20 cellular contexts compared by ENCODE assay signal in the genomic region with DNA sequence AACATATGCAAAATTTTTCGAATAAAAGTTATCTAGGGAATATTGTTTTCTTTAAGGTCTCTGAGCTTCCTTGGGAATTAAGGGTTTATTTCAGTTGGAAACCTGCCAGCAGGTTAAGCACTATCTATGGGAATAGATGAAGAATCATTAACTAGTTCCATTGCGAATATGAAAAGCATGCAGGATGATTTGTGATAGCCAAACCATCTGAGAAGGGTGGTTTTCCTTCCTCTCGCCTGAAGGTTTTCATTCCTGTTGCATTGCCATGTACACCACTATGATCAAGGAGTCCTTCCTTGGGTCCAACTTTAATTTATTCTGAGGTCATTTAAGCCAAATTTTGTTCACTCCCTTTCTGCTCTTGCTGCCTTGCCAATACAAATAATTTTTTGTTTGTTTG.
"Had no signal": no experiment of that assay in that cellular context is flagged by ENCODE, and none has a peak within 500 bp of the region (broad histone marks: within the 10 kb centered on the region; RNA-seq: fewer than 3 reads in every experiment).

No MANE protein-coding gene starts in this region.

- H3K27ac Mint-ChIP-seq: memory B cell; natural killer cell treated with Interleukin-12 subunit alpha and Interleukin-12 subunit beta and Interleukin-15 and Interleukin-18, amount 100 ng/mL, for 72 hours; progenitor cell of endocrine pancreas; stimulated activated effector memory CD8-positive, alpha-beta T cell treated with anti-CD3 and anti-CD28 coated beads, Interleukin-12 subunit alpha, Interleukin-12 subunit beta, amount 100 ng/mL, for 72 hours; stimulated activated naive CD8-positive, alpha-beta T cell treated with anti-CD3 and anti-CD28 coated beads, Interleukin-15, Interleukin-2, amounts not matched to agents 100 ng/mL and 50 ng/mL, for 24 hours had no signal

- ATAC-seq: left lobe of liver; natural killer cell treated with Interleukin-12 subunit alpha and Interleukin-12 subunit beta and Interleukin-15 and Interleukin-18, amount 100 ng/mL, for 72 hours; stimulated activated effector memory CD8-positive, alpha-beta T cell treated with anti-CD3 and anti-CD28 coated beads, Interleukin-12 subunit alpha, Interleukin-12 subunit beta, amount 100 ng/mL, for 72 hours; upper lobe of right lung had no signal

- H3K4me3 Mint-ChIP-seq: memory B cell; natural killer cell treated with Interleukin-12 subunit alpha and Interleukin-12 subunit beta and Interleukin-15 and Interleukin-18, amount 100 ng/mL, for 72 hours; stimulated activated effector memory CD8-positive, alpha-beta T cell treated with anti-CD3 and anti-CD28 coated beads, Interleukin-12 subunit alpha, Interleukin-12 subunit beta, amount 100 ng/mL, for 72 hours; stimulated activated naive CD8-positive, alpha-beta T cell treated with anti-CD3 and anti-CD28 coated beads, Interleukin-15, Interleukin-2, amounts not matched to agents 100 ng/mL and 50 ng/mL, for 24 hours had no signal

- H3K36me3 ChIP-seq: esophagus squamous epithelium, pancreas, tibial artery, upper lobe of right lung, vagina had no signal

- H3K27me3 ChIP-seq: esophagus squamous epithelium, pancreas, upper lobe of right lung, vagina had no signal

- H3K4me1 ChIP-seq: esophagus squamous epithelium, upper lobe of right lung, vagina had no signal

- DNase-seq: effector memory CD4-positive, alpha-beta T cell; esophagus squamous epithelium; foreskin fibroblast; head of caudate nucleus; hippocampal formation; midbrain; occipital lobe; pancreas; stimulated activated CD4-positive, alpha-beta T cell treated with anti-CD3 and anti-CD28 coated beads, Interleukin-4, amount 100 ng/mL, for 1 hour; stimulated activated CD8-positive, alpha-beta memory T cell treated with anti-CD3 and anti-CD28 coated beads, Interleukin-4, amount 100 ng/mL, for 48 hours; tibial artery; upper lobe of right lung had no signal

- H3K27me3 Mint-ChIP-seq: memory B cell had no signal

- H3K9me3 ChIP-seq: esophagus squamous epithelium, pancreas, upper lobe of right lung, vagina had no signal

- H3K36me3 Mint-ChIP-seq: memory B cell; stimulated activated effector memory CD8-positive, alpha-beta T cell treated with anti-CD3 and anti-CD28 coated beads, Interleukin-12 subunit alpha, Interleukin-12 subunit beta, amount 100 ng/mL, for 72 hours had no signal

- H3K4me1 Mint-ChIP-seq: stimulated activated effector memory CD8-positive, alpha-beta T cell treated with anti-CD3 and anti-CD28 coated beads, Interleukin-12 subunit alpha, Interleukin-12 subunit beta, amount 100 ng/mL, for 72 hours had no signal

- H3K4me3 ChIP-seq: esophagus squamous epithelium, pancreas, tibial artery, upper lobe of right lung, vagina had no signal

- H3K27ac ChIP-seq: epithelial cell of prostate, esophagus squamous epithelium, pancreas, tibial artery, upper lobe of right lung, vagina had no signal
